Comparison of ENCODE assay signal across 1 cellular context in genomic region chr2:28906821-28907220, GRCh38.
TF ChIP-seq lines count a peak whose summit lies in the region.

No MANE protein-coding gene starts in this region.

TF ChIP-seq in H1, 55 proteins besides CTCF, POLR2A, EP300 and RAD21:
- TF ChIP-seq MAFK (IDR thresholded peaks at IDR 0.05; ENCODE audit: low read depth, low read length) (no peak), POLR2AphosphoS5 (IDR thresholded peaks at IDR 0.05; ENCODE audit: low read depth, low read length) (0 out of 2 replicates have a peak, but pooled peaks have one; percentile 16)
